ENCODE assay signal across 22 cellular contexts in the genomic region with DNA sequence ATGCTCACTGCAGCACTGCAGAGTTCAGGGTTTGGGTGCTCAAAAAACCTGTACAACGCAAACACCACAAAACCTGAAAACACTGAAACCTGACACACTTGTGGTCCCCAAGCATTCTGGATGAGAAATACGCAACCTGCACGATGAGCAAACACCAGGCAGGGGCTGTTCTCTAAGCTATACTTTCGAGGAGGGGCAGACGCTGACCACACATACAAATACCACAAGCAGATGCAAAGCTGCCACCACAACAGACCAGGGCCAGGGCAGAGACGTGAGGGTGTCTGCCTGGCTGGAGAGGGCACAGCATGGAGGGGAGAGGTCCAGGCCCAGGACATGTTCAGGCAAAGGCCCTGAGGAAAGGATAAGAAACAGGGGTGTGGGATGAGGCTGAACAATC. TPM values are rescaled to one million over a fixed set of nuclear protein-coding genes. Genes with fewer than 3 reads are reported as not detected.
DNase-seq lines count a peak whose midpoint lies in the region; ATAC-seq lines count a peak whose summit lies in the region.
"Had no signal": no experiment of that assay in that cellular context is flagged by ENCODE, and none has a peak within 500 bp of the region (broad histone marks: within the 10 kb centered on the region; RNA-seq: fewer than 3 reads in every experiment).

No MANE protein-coding gene starts in this region.

- no peak overlapping the region for H3K4me3 Mint-ChIP-seq in activated T-helper 17 cell treated with anti-CD3 and anti-CD28 coated beads, Interleukin-2, amount 50 U/mL, for 72 hours
- H3K4me3 Mint-ChIP-seq: B cell had no signal

- H3K4me1 ChIP-seq in iPS-15b (ENCODE audit: control insufficient read depth, insufficient read depth, low read length): no peaks in the 10 kb centered on the region

- peaks cover 100% of the 10 kb centered on the region for H3K36me3 Mint-ChIP-seq in activated T-helper 17 cell treated with anti-CD3 and anti-CD28 coated beads, Interleukin-2, amount 50 U/mL, for 72 hours (ENCODE audit: low read depth)

- intact Hi-C loops in cardiac septum (cut with DNase I): no loop called here
- intact Hi-C loops in left ventricle myocardium superior (cut with micrococcal nuclease): no loop called here

- H3K9me3 Mint-ChIP-seq in activated T-helper 17 cell treated with anti-CD3 and anti-CD28 coated beads, Interleukin-2, amount 50 U/mL, for 72 hours: no peaks in the 10 kb centered on the region

- peak overlapping the region; percentile 8 for H3K27ac Mint-ChIP-seq in activated T-helper 17 cell treated with anti-CD3 and anti-CD28 coated beads, Interleukin-2, amount 50 U/mL, for 72 hours
- H3K27ac Mint-ChIP-seq: B cell had no signal

- peaks cover 34% of the 10 kb centered on the region for H3K36me3 ChIP-seq in iPS-15b (ENCODE audit: control insufficient read depth, insufficient read depth, low read length)

- H3K4me1 Mint-ChIP-seq in activated T-helper 17 cell treated with anti-CD3 and anti-CD28 coated beads, Interleukin-2, amount 50 U/mL, for 72 hours: no peaks in the 10 kb centered on the region
- H3K4me1 Mint-ChIP-seq: B cell had no signal

- ATAC-seq in left ventricle myocardium superior: no peak
- no peak for ATAC-seq in activated T-helper 17 cell treated with anti-CD3 and anti-CD28 coated beads, Interleukin-2, amount 50 U/mL, for 72 hours (replicated peaks)
- ATAC-seq: HCT116, SK-N-SH treated with all-trans-retinoic acid at 6 μM for 48 hours had no signal

- H3K9ac ChIP-seq in iPS-15b (ENCODE audit: low read depth, low read length): peak overlapping the region; percentile 32

- H3K27me3 Mint-ChIP-seq in activated T-helper 17 cell treated with anti-CD3 and anti-CD28 coated beads, Interleukin-2, amount 50 U/mL, for 72 hours: no peaks in the 10 kb centered on the region
- H3K27me3 Mint-ChIP-seq: B cell had no signal

- no peak overlapping the region for H3K4me3 ChIP-seq in iPS-15b (ENCODE audit: low read depth, low read length)
- H3K4me3 ChIP-seq: MG63, PC-9 had no signal

- H3K9me3 ChIP-seq in iPS-15b (ENCODE audit: control insufficient read depth, insufficient read depth, low read length): no peaks in the 10 kb centered on the region
- H3K9me3 ChIP-seq: MG63 had no signal

- no peaks in the 10 kb centered on the region for H3K27me3 ChIP-seq in iPS-15b (ENCODE audit: control insufficient read depth, insufficient read depth, low read length)
- H3K27me3 ChIP-seq: MG63 had no signal

- DNase-seq in cardiac septum (ENCODE audit: low spot score) (peak; percentile 29), left ventricle myocardium superior (no peak), Ammon's horn (ENCODE audit: low spot score) (no peak), NCI-H69 (lab: John Stamatoyannopoulos, UW) (no peak), HCEC 1CT (no peak)
- DNase-seq in activated CD4-positive, alpha-beta T cell treated with anti-CD3 and anti-CD28 coated beads, Interleukin-2, amount 50 U/mL, for 1 hour: no peak
- DNase-seq: DMS53, GDM1, Kasumi-1, MG63, NCI-H1417, NCI-H1694 treated with DMSO at 0.1 percent for 48 hours, NCI-H2081 treated with DMSO at 0.1 percent for 48 hours, PC-9, RPMI8226, SHP77 treated with DMSO at 0.1 percent for 48 hours had no signal

RNA-seq across cellular contexts. Expression of a gene that starts 23.0 kb away (rescaled TPM):
- total RNA-seq in cardiac septum: not detected
- total RNA-seq in left ventricle myocardium superior: not detected
- not detected for total RNA-seq in activated T-helper 17 cell treated with anti-CD3 and anti-CD28 coated beads, Interleukin-2, amount 50 U/mL, for 72 hours
- total RNA-seq: B cell, NCI-H460, PC-9 had no signal
